2 cellular contexts compared by ENCODE assay signal in genomic region chr2:68915345-68915841, GRCh38.
TF ChIP-seq lines count a peak whose summit lies in the region.

No MANE protein-coding gene starts in this region.

TF ChIP-seq in A549, 52 proteins besides CTCF, POLR2A, EP300 and RAD21 (continued from another document):
- TF ChIP-seq, protein P1, sequence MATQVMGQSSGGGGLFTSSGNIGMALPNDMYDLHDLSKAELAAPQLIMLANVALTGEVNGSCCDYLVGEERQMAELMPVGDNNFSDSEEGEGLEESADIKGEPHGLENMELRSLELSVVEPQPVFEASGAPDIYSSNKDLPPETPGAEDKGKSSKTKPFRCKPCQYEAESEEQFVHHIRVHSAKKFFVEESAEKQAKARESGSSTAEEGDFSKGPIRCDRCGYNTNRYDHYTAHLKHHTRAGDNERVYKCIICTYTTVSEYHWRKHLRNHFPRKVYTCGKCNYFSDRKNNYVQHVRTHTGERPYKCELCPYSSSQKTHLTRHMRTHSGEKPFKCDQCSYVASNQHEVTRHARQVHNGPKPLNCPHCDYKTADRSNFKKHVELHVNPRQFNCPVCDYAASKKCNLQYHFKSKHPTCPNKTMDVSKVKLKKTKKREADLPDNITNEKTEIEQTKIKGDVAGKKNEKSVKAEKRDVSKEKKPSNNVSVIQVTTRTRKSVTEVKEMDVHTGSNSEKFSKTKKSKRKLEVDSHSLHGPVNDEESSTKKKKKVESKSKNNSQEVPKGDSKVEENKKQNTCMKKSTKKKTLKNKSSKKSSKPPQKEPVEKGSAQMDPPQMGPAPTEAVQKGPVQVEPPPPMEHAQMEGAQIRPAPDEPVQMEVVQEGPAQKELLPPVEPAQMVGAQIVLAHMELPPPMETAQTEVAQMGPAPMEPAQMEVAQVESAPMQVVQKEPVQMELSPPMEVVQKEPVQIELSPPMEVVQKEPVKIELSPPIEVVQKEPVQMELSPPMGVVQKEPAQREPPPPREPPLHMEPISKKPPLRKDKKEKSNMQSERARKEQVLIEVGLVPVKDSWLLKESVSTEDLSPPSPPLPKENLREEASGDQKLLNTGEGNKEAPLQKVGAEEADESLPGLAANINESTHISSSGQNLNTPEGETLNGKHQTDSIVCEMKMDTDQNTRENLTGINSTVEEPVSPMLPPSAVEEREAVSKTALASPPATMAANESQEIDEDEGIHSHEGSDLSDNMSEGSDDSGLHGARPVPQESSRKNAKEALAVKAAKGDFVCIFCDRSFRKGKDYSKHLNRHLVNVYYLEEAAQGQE (IDR thresholded peaks at IDR 0.05) = no peak
- TF ChIP-seq JUN (IDR thresholded peaks at IDR 0.05) (no peak), ELK1 (IDR thresholded peaks at IDR 0.05; ENCODE audit: low read depth, low read length) (no peak), NPAS2 (CRISPR knock-in tag; IDR thresholded peaks at IDR 0.05; ENCODE audit: borderline replicate concordance) (no peak)

TF ChIP-seq in HEK293T, 16 proteins besides CTCF, POLR2A, EP300 and RAD21 (continued from another document):
- no peak for TF ChIP-seq LEF1 (IDR thresholded peaks at IDR 0.05; ENCODE audit: borderline replicate concordance)
- no peak for TF ChIP-seq TARDBP (IDR thresholded peaks at IDR 0.05)
- TF ChIP-seq HDGF (IDR thresholded peaks at IDR 0.05; ENCODE audit: borderline replicate concordance) = no peak
TF ChIP-seq in HEK293T: peak in this region for 0.
